In genomic region chr5:68409259-68409658, GRCh38 we compare ENCODE assay signal across 15 cellular contexts.
A peak's percentile ranks its signal among the peaks of the same experiment; 100 is the strongest.
DNase-seq lines count a peak whose midpoint lies in the region; ATAC-seq, FAIRE-seq and TF ChIP-seq lines count a peak whose summit lies in the region.
"Had no signal": no experiment of that assay in that cellular context is flagged by ENCODE, and none has a peak within 500 bp of the region (broad histone marks: within the 10 kb centered on the region; RNA-seq: fewer than 3 reads in every experiment).

No MANE protein-coding gene starts in this region.

- DNase-seq in EH (ENCODE audit: low read depth) = peak; percentile 79
- DNase-seq in RCC 7860 (ENCODE audit: low spot score) = peak; percentile 10
- DNase-seq in epithelial cell of esophagus (ENCODE audit: low read depth) = peak; percentile 91
- DNase-seq in mesendoderm = no peak
- DNase-seq in NCI-H1436 (lab: John Stamatoyannopoulos, UW) = no peak
- DNase-seq in GM10266 (ENCODE audit: extremely low spot score) = no peak
- DNase-seq in KG1 (lab: John Stamatoyannopoulos, UW) = no peak
- DNase-seq: activated CD8-positive, alpha-beta T cell treated with anti-CD3 and anti-CD28 coated beads, Interleukin-2, amount 10 ng/mL, durations not matched to agents 7 days and 5 days; H7; NCI-H1417; NCI-H446; occipital lobe had no signal

- WGBS in mesendoderm (ENCODE audit: extremely low coverage, insufficient coverage, low lambda C conversion rate) = no CpG with 5 or more reads among the region's 3 CpGs

- no peak overlapping the region for H3K4me2 ChIP-seq in mesendoderm (ENCODE audit: low read length)
- H3K4me2 ChIP-seq: BLaER1 had no signal

- no peak overlapping the region for H4K5ac ChIP-seq in mesendoderm (ENCODE audit: low read length)

- H3K79me1 ChIP-seq in mesendoderm (ENCODE audit: low read length) = no peaks in the 10 kb centered on the region

- no peak for ATAC-seq in GM18907 (IDR thresholded peaks at IDR 0.05; ENCODE audit: unreplicated experiment)
- ATAC-seq: activated CD8-positive, alpha-beta T cell treated with anti-CD3 and anti-CD28 coated beads, Interleukin-2, amount 10 ng/mL, durations not matched to agents 7 days and 5 days had no signal

- H3K4me1 ChIP-seq in mesendoderm (ENCODE audit: control insufficient read depth, low read depth, low read length) = no peaks in the 10 kb centered on the region

- no peaks in the 10 kb centered on the region for H3K27me3 ChIP-seq in mesendoderm (ENCODE audit: insufficient read depth, low read length, poor library complexity)
- H3K27me3 ChIP-seq: BLaER1 had no signal

- no peak overlapping the region for H2BK15ac ChIP-seq in mesendoderm (replicated peaks; ENCODE audit: low read depth)

- H2BK5ac ChIP-seq in mesendoderm (ENCODE audit: low read length) = no peak overlapping the region

- no peak overlapping the region for H3K23ac ChIP-seq in mesendoderm (ENCODE audit: low read length)

- H3K4ac ChIP-seq in mesendoderm (ENCODE audit: low read depth, low read length) = no peak overlapping the region

- H3K79me2 ChIP-seq in mesendoderm (ENCODE audit: control insufficient read depth, insufficient read depth, low read length) = no peaks in the 10 kb centered on the region

- H4K8ac ChIP-seq in mesendoderm (ENCODE audit: low read depth, low read length) = no peak overlapping the region

- no peak overlapping the region for H3K56ac ChIP-seq in mesendoderm (ENCODE audit: low read length)

- no peak overlapping the region for H2BK120ac ChIP-seq in mesendoderm (ENCODE audit: low read depth, low read length)

- no peaks in the 10 kb centered on the region for H3K36me3 ChIP-seq in mesendoderm (ENCODE audit: control insufficient read depth, insufficient read depth, low read length)
- H3K36me3 ChIP-seq: BLaER1 had no signal

- no peak overlapping the region for H3K27ac ChIP-seq in mesendoderm (ENCODE audit: low read depth, low read length)
- H3K27ac ChIP-seq: BLaER1, SK-N-MC had no signal

- H2AK5ac ChIP-seq in mesendoderm (ENCODE audit: low read length) = peak overlapping the region; percentile 5

- no peak for TF ChIP-seq CTCF in epithelial cell of esophagus (IDR thresholded peaks at IDR 0.05; ENCODE audit: insufficient read depth, low read depth, low read length, missing control alignments)
- TF ChIP-seq CTCF in GM10266 (IDR thresholded peaks at IDR 0.05; ENCODE audit: control insufficient read depth, insufficient read depth, low read depth, missing control alignments) = no peak

- H3K9ac ChIP-seq in mesendoderm (ENCODE audit: low read length) = no peak overlapping the region
- H3K9ac ChIP-seq: BLaER1 had no signal

- no peak for FAIRE-seq in RCC 7860 (lab: Jason Lieb, UNC)

- H3K4me3 ChIP-seq in epithelial cell of esophagus (ENCODE audit: low read length) = no peak overlapping the region
- H3K4me3 ChIP-seq in mesendoderm (ENCODE audit: low read length) = no peak overlapping the region
- H3K4me3 ChIP-seq: BLaER1, SK-N-MC had no signal

- H3K18ac ChIP-seq in mesendoderm (ENCODE audit: low read length) = no peak overlapping the region

Comparison
In these comparisons a context has a peak if more than half of its experiments do, and no peak if none do; other contexts are left out.
1. DNase-seq: peak in EH (single experiment), RCC 7860 (single experiment) and epithelial cell of esophagus (single experiment); none in mesendoderm (single experiment), NCI-H1436 (single experiment), GM10266 (single experiment) and KG1 (single experiment).